ENCODE assay signal across 1 cellular context in genomic region chr6:158654498-158654897, GRCh38.
TF ChIP-seq lines count a peak whose summit lies in the region.

No MANE protein-coding gene starts in this region.

TF ChIP-seq in GM12878, 131 proteins besides CTCF, POLR2A, EP300 and RAD21:
- TF ChIP-seq NKRF (conservative IDR thresholded peaks at IDR 0.05) (no peak), ZNF687 (IDR thresholded peaks at IDR 0.05) (no peak), ZBED1 (IDR thresholded peaks at IDR 0.05; ENCODE audit: borderline replicate concordance) (no peak), SIX5 (IDR thresholded peaks at IDR 0.05; ENCODE audit: low read depth, low read length, severe bottlenecking) (no peak), PAX5 (IDR thresholded peaks at IDR 0.05; ENCODE audit: borderline replicate concordance, low read depth, low read length) (no peak), RCOR1 (conservative IDR thresholded peaks at IDR 0.05; ENCODE audit: low read depth, low read length) (no peak), RELA (IDR thresholded peaks at IDR 0.05; ENCODE audit: borderline replicate concordance, partially characterized antibody) (no peak), MEF2B (IDR thresholded peaks at IDR 0.05; ENCODE audit: partially characterized antibody, poor library complexity, severe bottlenecking) (no peak), FOS (IDR thresholded peaks at IDR 0.05; ENCODE audit: borderline replicate concordance, extremely low read depth, insufficient read length) (no peak), ZBTB11 (CRISPR knock-in tag; IDR thresholded peaks at IDR 0.05) (no peak), SUZ12 (IDR thresholded peaks at IDR 0.05; ENCODE audit: unreplicated experiment) (no peak), NFXL1 (IDR thresholded peaks at IDR 0.05; ENCODE audit: borderline replicate concordance) (no peak), SPI1 (IDR thresholded peaks at IDR 0.05; ENCODE audit: borderline replicate concordance, insufficient read depth, low read depth, low read length) (no peak), NFYA (IDR thresholded peaks at IDR 0.05; ENCODE audit: borderline replicate concordance, low read depth, low read length) (no peak), MAX (IDR thresholded peaks at IDR 0.05; ENCODE audit: low read depth, low read length) (no peak), SRF (IDR thresholded peaks at IDR 0.05; ENCODE audit: low read depth in 2 of 2, low read length in 2 of 2) (no peak), REST (IDR thresholded peaks at IDR 0.05; ENCODE audit: low read depth, low read length) (no peak), SIN3A (IDR thresholded peaks at IDR 0.05; ENCODE audit: low read depth, low read length) (no peak)
